In genomic region chr20:48626226-48626937, GRCh38 we compare ENCODE assay signal across 11 cellular contexts.
DNase-seq lines count a peak whose midpoint lies in the region; ATAC-seq, FAIRE-seq and TF ChIP-seq lines count a peak whose summit lies in the region.
"Had no signal": no experiment of that assay in that cellular context is flagged by ENCODE, and none has a peak within 500 bp of the region (broad histone marks: within the 10 kb centered on the region; RNA-seq: fewer than 3 reads in every experiment).

No MANE protein-coding gene starts in this region.

- H3K36me3 ChIP-seq in neutrophil = peaks cover 100% of the 10 kb centered on the region
- H3K36me3 ChIP-seq: pancreas had no signal

- H3K4me1 ChIP-seq in neutrophil (ENCODE audit: control insufficient read depth in 1 of 2, insufficient read depth in 1 of 2, low read depth in 1 of 2, low read length in 1 of 2) = peaks cover 0 to under 1% of the 10 kb centered on the region in 2 experiments
- H3K4me1 ChIP-seq: pancreas had no signal

- no peak for ATAC-seq in central memory CD8-positive, alpha-beta T cell (replicated peaks; ENCODE audit: extremely low read depth, poor library complexity, severe bottlenecking)
- ATAC-seq: HCT116 had no signal

- DNase-seq in GF-D8 (lab: John Stamatoyannopoulos, UW) (peak; percentile 89), RPMI7951 (ENCODE audit: low read depth) (peak; percentile 79), 8988T (no peak), RWPE1 (ENCODE audit: low spot score) (no peak), D721Med (ENCODE audit: insufficient read length, low spot score) (no peak)
- no peak for DNase-seq in central memory CD8-positive, alpha-beta T cell (ENCODE audit: low spot score in 2 of 2)
- DNase-seq: NCI-H2107 had no signal

- CTCF ChIA-PET in RWPE1 (lab: Yijun Ruan, JAX) = interaction anchor here (0.6 to 1.5 kb wide), 5 partner anchors 9 to 631 kb away, joined by 3 to 6 read pairs (median 3); no protein-coding TSS in a partner anchor

- H3K27ac Mint-ChIP-seq in central memory CD8-positive, alpha-beta T cell (ENCODE audit: low read depth) = peak overlapping the region; percentile 19

- H3K9me3 Mint-ChIP-seq in central memory CD8-positive, alpha-beta T cell = no peaks in the 10 kb centered on the region

- H3K27ac ChIP-seq in neutrophil = peak overlapping the region; percentile 44
- no peak overlapping the region for H3K27ac ChIP-seq in RWPE1
- H3K27ac ChIP-seq: pancreas, SJSA1 had no signal

- H3K4me1 Mint-ChIP-seq in central memory CD8-positive, alpha-beta T cell = peaks cover 20% of the 10 kb centered on the region

- POLR2A ChIA-PET in RWPE1 (lab: Yijun Ruan, JAX; ENCODE audit: low non-redundant PET) = no interaction called here

- no peak for FAIRE-seq in D721Med (lab: Jason Lieb, UNC)
- FAIRE-seq: pancreas had no signal

- H3K36me3 Mint-ChIP-seq in central memory CD8-positive, alpha-beta T cell (ENCODE audit: insufficient read depth) = peaks cover 78% of the 10 kb centered on the region

- H3K4me3 ChIP-seq in neutrophil (ENCODE audit: low read depth in 1 of 2, low read length in 1 of 2) = no peak overlapping the region
- H3K4me3 ChIP-seq: pancreas, SJSA1 had no signal

- no peaks in the 10 kb centered on the region for H3K9me3 ChIP-seq in neutrophil
- H3K9me3 ChIP-seq: pancreas, SJSA1 had no signal

- no peaks in the 10 kb centered on the region for H3K27me3 Mint-ChIP-seq in central memory CD8-positive, alpha-beta T cell

- TF ChIP-seq CTCF in neutrophil (IDR thresholded peaks at IDR 0.05) = no peak
- TF ChIP-seq CTCF in RWPE1 (conservative IDR thresholded peaks at IDR 0.05; ENCODE audit: low read depth) = no peak
- TF ChIP-seq CTCF in D721Med (IDR thresholded peaks at IDR 0.05; ENCODE audit: insufficient read depth, missing control alignments) = no peak

- H3K4me3 Mint-ChIP-seq in central memory CD8-positive, alpha-beta T cell = no peak overlapping the region

- H3K27me3 ChIP-seq in neutrophil = no peaks in the 10 kb centered on the region
- H3K27me3 ChIP-seq: pancreas, SJSA1 had no signal

Comparison
In these comparisons a context has a peak if more than half of its experiments do, and no peak if none do; other contexts are left out.
1. DNase-seq: peak in GF-D8 (single experiment) and RPMI7951 (single experiment); none in central memory CD8-positive, alpha-beta T cell (0 of 2), 8988T (single experiment), RWPE1 (single experiment) and D721Med (single experiment).